6 cellular contexts compared by ENCODE assay signal in genomic region chr9:34611251-34611810, GRCh38. TPM values are rescaled to one million over a fixed set of nuclear protein-coding genes. Genes with fewer than 3 reads are reported as not detected.
DNase-seq lines count a peak whose midpoint lies in the region; ATAC-seq, FAIRE-seq and TF ChIP-seq lines count a peak whose summit lies in the region.

No MANE protein-coding gene starts in this region.

- CTCF ChIA-PET in activated CD4-positive, alpha-beta memory T cell treated with anti-CD3 and anti-CD28 coated beads for 36 hours (lab: Charles Lee), result interaction anchor here (0.6 to 5.7 kb wide), 5 partner anchors 9 to 87 kb away, joined by 4 to 135 read pairs (median 5); partner anchors contain the start of gene SIGMAR1
- CTCF ChIA-PET in HepG2 (lab: Yijun Ruan, JAX; ENCODE audit: low intra/inter-chr PET ratio, low total read pairs), result interaction anchor here (3.5 kb wide), 1 partner anchor 22 kb away, joined by 54 read pairs; no protein-coding TSS in a partner anchor

- H3K4me1 ChIP-seq in HepG2 (ENCODE audit: insufficient read depth, low read length), result peaks cover 40% of the 10 kb centered on the region

- peak overlapping the region; percentile 77 for H3K4me2 ChIP-seq in HepG2 (ENCODE audit: low read depth, low read length)

- no peaks in the 10 kb centered on the region for H3K9me3 Mint-ChIP-seq in activated CD4-positive, alpha-beta memory T cell treated with anti-CD3 and anti-CD28 coated beads for 36 hours

- intact Hi-C loops in activated CD4-positive, alpha-beta memory T cell treated with anti-CD3 and anti-CD28 coated beads for 36 hours (cut with micrococcal nuclease), result no loop called here
- intact Hi-C loops in HepG2 (cut with micrococcal nuclease; ENCODE audit: unreplicated experiment), result no loop called here

- peak; percentile 16 for DNase-seq in activated CD4-positive, alpha-beta memory T cell treated with anti-CD3 and anti-CD28 coated beads for 36 hours
- DNase-seq in HepG2 (ENCODE audit: low spot score) (no peak), GM10266 (ENCODE audit: extremely low spot score) (no peak), AG08395 (ENCODE audit: low spot score) (no peak), SKM-1 (lab: John Stamatoyannopoulos, UW; ENCODE audit: unreplicated experiment) (no peak)

- H3K27ac ChIP-seq in HepG2 (ENCODE audit: extremely low read length, insufficient read depth, low read length), result peak overlapping the region; percentile 78

- BruUV-seq in HepG2 (replicated peaks; lab: Mats Ljungman, UMichigan), result TSS peak; percentile 73

- no peak for TF ChIP-seq CTCF in HepG2 (CRISPR knock-in tag; IDR thresholded peaks at IDR 0.05)
- no peak for TF ChIP-seq CTCF in GM10266 (IDR thresholded peaks at IDR 0.05; ENCODE audit: control insufficient read depth, insufficient read depth, low read depth, missing control alignments)

- H2AFZ ChIP-seq in HepG2 (ENCODE audit: low read length), result no peak overlapping the region

- peak overlapping the region; percentile 84 to 91 (median 89) for H3K4me3 ChIP-seq in HepG2 (replicated peaks in 1 of 3; ENCODE audit: insufficient read depth in 1 of 3, low read depth in 2 of 3, low read length in 3 of 3)

- H3K9ac ChIP-seq in HepG2 (ENCODE audit: insufficient read depth, low read depth, low read length), result peak overlapping the region; percentile 95

- no peaks in the 10 kb centered on the region for H3K27me3 Mint-ChIP-seq in activated CD4-positive, alpha-beta memory T cell treated with anti-CD3 and anti-CD28 coated beads for 36 hours

- H3K36me3 ChIP-seq in HepG2 (replicated peaks in 1 of 2; ENCODE audit: control insufficient read depth in 1 of 2, insufficient read depth in 2 of 2, low read length in 2 of 2), result no peaks in the 10 kb centered on the region

- peaks cover 3% of the 10 kb centered on the region for H3K36me3 Mint-ChIP-seq in activated CD4-positive, alpha-beta memory T cell treated with anti-CD3 and anti-CD28 coated beads for 36 hours

- 17% methylated on average over 7 of the region's 10 CpGs for WGBS in HepG2 (ENCODE audit: low lambda C conversion rate)

- ATAC-seq in GM21360 (IDR thresholded peaks at IDR 0.05; ENCODE audit: unreplicated experiment), result peak; percentile 13
- peak; percentile 19 for ATAC-seq in HepG2

- TF ChIP-seq EP300 in HepG2 (IDR thresholded peaks at IDR 0.05; ENCODE audit: low read depth in 2 of 2, low read length in 2 of 2), result no peak
- no peak for TF ChIP-seq EP300 in HepG2 (CRISPR knock-in tag; IDR thresholded peaks at IDR 0.05; ENCODE audit: borderline replicate concordance)

- no peaks in the 10 kb centered on the region for H3K27me3 ChIP-seq in HepG2 (ENCODE audit: control insufficient read depth in 1 of 2, insufficient read depth in 2 of 2, low read length in 2 of 2)

- H3K4me3 Mint-ChIP-seq in activated CD4-positive, alpha-beta memory T cell treated with anti-CD3 and anti-CD28 coated beads for 36 hours, result peak overlapping the region; percentile 89

- peaks cover 21% of the 10 kb centered on the region for H3K4me1 Mint-ChIP-seq in activated CD4-positive, alpha-beta memory T cell treated with anti-CD3 and anti-CD28 coated beads for 36 hours (ENCODE audit: low read depth)

- H3K9me3 ChIP-seq in HepG2 (ENCODE audit: low read length), result no peaks in the 10 kb centered on the region

- no peaks in the 10 kb centered on the region; the same call in 1 of the 2 replicates for H4K20me1 ChIP-seq in HepG2 (ENCODE audit: insufficient read depth, low read length)

- in situ Hi-C loops in HepG2 (cut with HindIII; ENCODE audit: extremely low pct_ligation_motif_present, low pct_unique_long_range_greater_than_20kb), result no loop called here

- no peak for TF ChIP-seq RAD21 in HepG2 (CRISPR knock-in tag; IDR thresholded peaks at IDR 0.05)

- peaks cover 6% of the 10 kb centered on the region for H3K79me2 ChIP-seq in HepG2 (ENCODE audit: insufficient read depth, low read length)

- H3K27ac Mint-ChIP-seq in activated CD4-positive, alpha-beta memory T cell treated with anti-CD3 and anti-CD28 coated beads for 36 hours, result peak overlapping the region; percentile 85

- peak; percentile 8 for FAIRE-seq in HepG2 (lab: Jason Lieb, UNC)

- POLR2A ChIA-PET in activated CD4-positive, alpha-beta memory T cell treated with anti-CD3 and anti-CD28 coated beads for 36 hours (lab: Charles Lee), result interaction anchor here (1.1 to 1.8 kb wide), 2 partner anchors 9 to 26 kb away, joined by 4 read pairs; partner anchors contain the start of genes DCTN3 and SIGMAR1
- POLR2A ChIA-PET in HepG2 (lab: Yijun Ruan, JAX), result interaction anchor here (1.2 to 2.2 kb wide), 2 partner anchors 9 to 26 kb away, joined by 4 to 13 read pairs; partner anchors contain the start of genes DCTN3 and SIGMAR1

- no peak for TF ChIP-seq POLR2A in HepG2 (IDR thresholded peaks at IDR 0.05; ENCODE audit: insufficient read depth in 1 of 2, low read depth in 2 of 2, low read length in 2 of 2)

RNA-seq across cellular contexts. Expression of gene RPP25L, which starts 0.6 kb away (rescaled TPM):
- 10 to 100 TPM; 29.3 to 31.1 TPM for total RNA-seq in activated CD4-positive, alpha-beta memory T cell treated with anti-CD3 and anti-CD28 coated beads for 36 hours
- 24.5 and 32.1 TPM in 2 replicates for total RNA-seq in HepG2 (2016; rRNA removed; fragmentation: Illumina TruSeq; extraction: Trizol)
- 11.7 and 12.9 TPM in 2 replicates for total RNA-seq in HepG2 (2016; cell fraction: cytosol; rRNA removed; fragmentation: Illumina TruSeq; extraction: Trizol; ENCODE audit: low read depth)
- total RNA-seq in HepG2 (2016; cell fraction: insoluble cytoplasmic fraction; rRNA removed; fragmentation: Illumina TruSeq; extraction: Trizol), result 25.9 and 30.1 TPM in 2 replicates
- 15.6 and 18.9 TPM in 2 replicates for total RNA-seq in HepG2 (2016; cell fraction: membrane; rRNA removed; fragmentation: Illumina TruSeq; extraction: Trizol)
- total RNA-seq in HepG2 (2016; cell fraction: nucleus; rRNA removed; fragmentation: Illumina TruSeq; extraction: Trizol), result 10.0 and 12.4 TPM in 2 replicates
- 27.3 and 31.2 TPM in 2 replicates for polyA plus RNA-seq in HepG2 (2011; rRNA removed)
- polyA plus RNA-seq in HepG2 (2011; cell fraction: cytosol; rRNA removed), result 27.2 and 38.8 TPM in 2 replicates
- 14.2 and 16.4 TPM in 2 replicates for polyA plus RNA-seq in HepG2 (2011; cell fraction: nucleus; rRNA removed)
- 15.8 and 18.2 TPM in 2 replicates for polyA plus RNA-seq in HepG2 (2012)
- 11.0 and 13.0 TPM in 2 replicates for polyA plus RNA-seq in HepG2 (2016; cell fraction: cytosol; fragmentation: Illumina TruSeq; extraction: Trizol; ENCODE audit: low read depth)
- 26.3 and 26.5 TPM in 2 replicates for polyA plus RNA-seq in HepG2 (2016; cell fraction: insoluble cytoplasmic fraction; fragmentation: Illumina TruSeq; extraction: Trizol; ENCODE audit: low read depth)
- polyA plus RNA-seq in HepG2 (2016; cell fraction: membrane; fragmentation: Illumina TruSeq; extraction: Trizol; ENCODE audit: low read depth), result 11.2 and 12.0 TPM in 2 replicates
- 13.1 and 17.9 TPM in 2 replicates for polyA plus RNA-seq in HepG2 (2016; cell fraction: nucleus; fragmentation: Illumina TruSeq; extraction: Trizol; ENCODE audit: insufficient read depth, low read depth)
- polyA minus RNA-seq in HepG2 (2011; rRNA and poly(A)+ RNA removed; ENCODE audit: low replicate concordance), result 17.6 and 31.0 TPM in 2 replicates
- 11.2 and 11.8 TPM in 2 replicates for polyA minus RNA-seq in HepG2 (2011; cell fraction: cytosol; rRNA and poly(A)+ RNA removed)
- polyA minus RNA-seq in HepG2 (2011; cell fraction: nucleus; rRNA and poly(A)+ RNA removed), result 5.3 and 5.7 TPM in 2 replicates

RNA-seq across cellular contexts. Expression of gene DCTN3, which starts 9.0 kb away (rescaled TPM):
- total RNA-seq in activated CD4-positive, alpha-beta memory T cell treated with anti-CD3 and anti-CD28 coated beads for 36 hours, result 10 to 100 TPM; 85.3 to 87.3 TPM
- 27.4 and 30.8 TPM in 2 replicates for total RNA-seq in HepG2 (2016; rRNA removed; fragmentation: Illumina TruSeq; extraction: Trizol)
- 11.0 and 11.1 TPM in 2 replicates for total RNA-seq in HepG2 (2016; cell fraction: cytosol; rRNA removed; fragmentation: Illumina TruSeq; extraction: Trizol; ENCODE audit: low read depth)
- 29.0 and 29.5 TPM in 2 replicates for total RNA-seq in HepG2 (2016; cell fraction: insoluble cytoplasmic fraction; rRNA removed; fragmentation: Illumina TruSeq; extraction: Trizol)
- 15.9 and 16.4 TPM in 2 replicates for total RNA-seq in HepG2 (2016; cell fraction: membrane; rRNA removed; fragmentation: Illumina TruSeq; extraction: Trizol)
- total RNA-seq in HepG2 (2016; cell fraction: nucleus; rRNA removed; fragmentation: Illumina TruSeq; extraction: Trizol), result 15.7 and 15.9 TPM in 2 replicates
- 32.8 and 34.5 TPM in 2 replicates for polyA plus RNA-seq in HepG2 (2011; rRNA removed)
- 32.8 and 40.8 TPM in 2 replicates for polyA plus RNA-seq in HepG2 (2011; cell fraction: cytosol; rRNA removed)
- polyA plus RNA-seq in HepG2 (2011; cell fraction: nucleus; rRNA removed), result 36.1 and 42.7 TPM in 2 replicates
- polyA plus RNA-seq in HepG2 (2012), result 27.8 and 28.4 TPM in 2 replicates
- polyA plus RNA-seq in HepG2 (2016; cell fraction: cytosol; fragmentation: Illumina TruSeq; extraction: Trizol; ENCODE audit: low read depth), result 15.7 and 17.6 TPM in 2 replicates
- 38.4 and 45.3 TPM in 2 replicates for polyA plus RNA-seq in HepG2 (2016; cell fraction: insoluble cytoplasmic fraction; fragmentation: Illumina TruSeq; extraction: Trizol; ENCODE audit: low read depth)
- polyA plus RNA-seq in HepG2 (2016; cell fraction: membrane; fragmentation: Illumina TruSeq; extraction: Trizol; ENCODE audit: low read depth), result 19.8 and 22.1 TPM in 2 replicates
- polyA plus RNA-seq in HepG2 (2016; cell fraction: nucleus; fragmentation: Illumina TruSeq; extraction: Trizol; ENCODE audit: insufficient read depth, low read depth), result 37.1 and 38.5 TPM in 2 replicates
- polyA minus RNA-seq in HepG2 (2011; rRNA and poly(A)+ RNA removed; ENCODE audit: low replicate concordance), result 25.6 and 63.0 TPM in 2 replicates
- 6.0 and 6.2 TPM in 2 replicates for polyA minus RNA-seq in HepG2 (2011; cell fraction: cytosol; rRNA and poly(A)+ RNA removed)
- 17.4 and 23.5 TPM in 2 replicates for polyA minus RNA-seq in HepG2 (2011; cell fraction: nucleus; rRNA and poly(A)+ RNA removed)

RNA-seq across cellular contexts. Expression of gene ARID3C, which starts 17.5 kb away (rescaled TPM):
- under 1 TPM; 0.14 to 0.17 TPM for total RNA-seq in activated CD4-positive, alpha-beta memory T cell treated with anti-CD3 and anti-CD28 coated beads for 36 hours
- total RNA-seq in HepG2 (2016; rRNA removed; fragmentation: Illumina TruSeq; extraction: Trizol), result not detected in 2 replicates
- total RNA-seq in HepG2 (2016; cell fraction: cytosol; rRNA removed; fragmentation: Illumina TruSeq; extraction: Trizol; ENCODE audit: low read depth), result not detected in 2 replicates
- not detected in 2 replicates for total RNA-seq in HepG2 (2016; cell fraction: insoluble cytoplasmic fraction; rRNA removed; fragmentation: Illumina TruSeq; extraction: Trizol)
- total RNA-seq in HepG2 (2016; cell fraction: membrane; rRNA removed; fragmentation: Illumina TruSeq; extraction: Trizol), result not detected in 2 replicates
- total RNA-seq in HepG2 (2016; cell fraction: nucleus; rRNA removed; fragmentation: Illumina TruSeq; extraction: Trizol), result not detected in 2 replicates
- polyA plus RNA-seq in HepG2 (2011; rRNA removed), result not detected in 2 replicates
- polyA plus RNA-seq in HepG2 (2011; cell fraction: cytosol; rRNA removed), result not detected in 2 replicates
- 0.17 and 0.34 TPM in 2 replicates for polyA plus RNA-seq in HepG2 (2011; cell fraction: nucleus; rRNA removed)
- 0.12 TPM in 1 of 2 replicates, not detected in the other for polyA plus RNA-seq in HepG2 (2012)
- not detected in 2 replicates for polyA plus RNA-seq in HepG2 (2016; cell fraction: cytosol; fragmentation: Illumina TruSeq; extraction: Trizol; ENCODE audit: low read depth)
- not detected in 2 replicates for polyA plus RNA-seq in HepG2 (2016; cell fraction: insoluble cytoplasmic fraction; fragmentation: Illumina TruSeq; extraction: Trizol; ENCODE audit: low read depth)
- not detected in 2 replicates for polyA plus RNA-seq in HepG2 (2016; cell fraction: membrane; fragmentation: Illumina TruSeq; extraction: Trizol; ENCODE audit: low read depth)
- 0.45 TPM in 1 of 2 replicates, not detected in the other for polyA plus RNA-seq in HepG2 (2016; cell fraction: nucleus; fragmentation: Illumina TruSeq; extraction: Trizol; ENCODE audit: insufficient read depth, low read depth)
- polyA minus RNA-seq in HepG2 (2011; rRNA and poly(A)+ RNA removed; ENCODE audit: low replicate concordance), result not detected in 2 replicates
- polyA minus RNA-seq in HepG2 (2011; cell fraction: cytosol; rRNA and poly(A)+ RNA removed), result not detected in 2 replicates
- polyA minus RNA-seq in HepG2 (2011; cell fraction: nucleus; rRNA and poly(A)+ RNA removed), result not detected in 2 replicates

RNA-seq across cellular contexts. Expression of gene CNTFR, which starts 21.8 kb away (rescaled TPM):
- total RNA-seq in activated CD4-positive, alpha-beta memory T cell treated with anti-CD3 and anti-CD28 coated beads for 36 hours, result not detected
- not detected in 2 replicates for total RNA-seq in HepG2 (2016; rRNA removed; fragmentation: Illumina TruSeq; extraction: Trizol)
- total RNA-seq in HepG2 (2016; cell fraction: cytosol; rRNA removed; fragmentation: Illumina TruSeq; extraction: Trizol; ENCODE audit: low read depth), result not detected in 2 replicates
- total RNA-seq in HepG2 (2016; cell fraction: insoluble cytoplasmic fraction; rRNA removed; fragmentation: Illumina TruSeq; extraction: Trizol), result not detected in 2 replicates
- total RNA-seq in HepG2 (2016; cell fraction: membrane; rRNA removed; fragmentation: Illumina TruSeq; extraction: Trizol), result not detected in 2 replicates
- not detected in 2 replicates for total RNA-seq in HepG2 (2016; cell fraction: nucleus; rRNA removed; fragmentation: Illumina TruSeq; extraction: Trizol)
- not detected in 2 replicates for polyA plus RNA-seq in HepG2 (2011; rRNA removed)
- polyA plus RNA-seq in HepG2 (2011; cell fraction: cytosol; rRNA removed), result not detected in 2 replicates
- not detected in 2 replicates for polyA plus RNA-seq in HepG2 (2011; cell fraction: nucleus; rRNA removed)
- polyA plus RNA-seq in HepG2 (2012), result not detected in 2 replicates
- not detected in 2 replicates for polyA plus RNA-seq in HepG2 (2016; cell fraction: cytosol; fragmentation: Illumina TruSeq; extraction: Trizol; ENCODE audit: low read depth)
- not detected in 2 replicates for polyA plus RNA-seq in HepG2 (2016; cell fraction: insoluble cytoplasmic fraction; fragmentation: Illumina TruSeq; extraction: Trizol; ENCODE audit: low read depth)
- not detected in 2 replicates for polyA plus RNA-seq in HepG2 (2016; cell fraction: membrane; fragmentation: Illumina TruSeq; extraction: Trizol; ENCODE audit: low read depth)
- not detected in 2 replicates for polyA plus RNA-seq in HepG2 (2016; cell fraction: nucleus; fragmentation: Illumina TruSeq; extraction: Trizol; ENCODE audit: insufficient read depth, low read depth)
- 0.34 TPM in 1 of 2 replicates, not detected in the other for polyA minus RNA-seq in HepG2 (2011; rRNA and poly(A)+ RNA removed; ENCODE audit: low replicate concordance)
- polyA minus RNA-seq in HepG2 (2011; cell fraction: cytosol; rRNA and poly(A)+ RNA removed), result not detected in 2 replicates
- polyA minus RNA-seq in HepG2 (2011; cell fraction: nucleus; rRNA and poly(A)+ RNA removed), result not detected in 2 replicates

RNA-seq across cellular contexts. Expression of gene SIGMAR1, which starts 26.3 kb away (rescaled TPM):
- 10 to 100 TPM; 65.9 to 67.6 TPM for total RNA-seq in activated CD4-positive, alpha-beta memory T cell treated with anti-CD3 and anti-CD28 coated beads for 36 hours
- 28.5 and 60.8 TPM in 2 replicates for total RNA-seq in HepG2 (2016; rRNA removed; fragmentation: Illumina TruSeq; extraction: Trizol)
- 29.7 and 36.9 TPM in 2 replicates for total RNA-seq in HepG2 (2016; cell fraction: cytosol; rRNA removed; fragmentation: Illumina TruSeq; extraction: Trizol; ENCODE audit: low read depth)
- total RNA-seq in HepG2 (2016; cell fraction: insoluble cytoplasmic fraction; rRNA removed; fragmentation: Illumina TruSeq; extraction: Trizol), result 27.0 and 60.5 TPM in 2 replicates
- 57.4 and 66.9 TPM in 2 replicates for total RNA-seq in HepG2 (2016; cell fraction: membrane; rRNA removed; fragmentation: Illumina TruSeq; extraction: Trizol)
- 47.9 and 57.4 TPM in 2 replicates for total RNA-seq in HepG2 (2016; cell fraction: nucleus; rRNA removed; fragmentation: Illumina TruSeq; extraction: Trizol)
- polyA plus RNA-seq in HepG2 (2011; rRNA removed), result 38.9 and 45.9 TPM in 2 replicates
- polyA plus RNA-seq in HepG2 (2011; cell fraction: cytosol; rRNA removed), result 46.5 and 47.9 TPM in 2 replicates
- polyA plus RNA-seq in HepG2 (2011; cell fraction: nucleus; rRNA removed), result 28.6 and 40.8 TPM in 2 replicates
- 57.8 and 68.0 TPM in 2 replicates for polyA plus RNA-seq in HepG2 (2012)
- 54.4 and 69.4 TPM in 2 replicates for polyA plus RNA-seq in HepG2 (2016; cell fraction: cytosol; fragmentation: Illumina TruSeq; extraction: Trizol; ENCODE audit: low read depth)
- 55.2 and 61.1 TPM in 2 replicates for polyA plus RNA-seq in HepG2 (2016; cell fraction: insoluble cytoplasmic fraction; fragmentation: Illumina TruSeq; extraction: Trizol; ENCODE audit: low read depth)
- 86.0 and 102 TPM in 2 replicates for polyA plus RNA-seq in HepG2 (2016; cell fraction: membrane; fragmentation: Illumina TruSeq; extraction: Trizol; ENCODE audit: low read depth)
- polyA plus RNA-seq in HepG2 (2016; cell fraction: nucleus; fragmentation: Illumina TruSeq; extraction: Trizol; ENCODE audit: insufficient read depth, low read depth), result 131 and 132 TPM in 2 replicates
- polyA minus RNA-seq in HepG2 (2011; rRNA and poly(A)+ RNA removed; ENCODE audit: low replicate concordance), result 71.0 and 231 TPM in 2 replicates
- polyA minus RNA-seq in HepG2 (2011; cell fraction: cytosol; rRNA and poly(A)+ RNA removed), result 23.8 and 24.9 TPM in 2 replicates
- polyA minus RNA-seq in HepG2 (2011; cell fraction: nucleus; rRNA and poly(A)+ RNA removed), result 13.3 and 18.3 TPM in 2 replicates
